ENCODE assay signal across 1 cellular context in the genomic region with DNA sequence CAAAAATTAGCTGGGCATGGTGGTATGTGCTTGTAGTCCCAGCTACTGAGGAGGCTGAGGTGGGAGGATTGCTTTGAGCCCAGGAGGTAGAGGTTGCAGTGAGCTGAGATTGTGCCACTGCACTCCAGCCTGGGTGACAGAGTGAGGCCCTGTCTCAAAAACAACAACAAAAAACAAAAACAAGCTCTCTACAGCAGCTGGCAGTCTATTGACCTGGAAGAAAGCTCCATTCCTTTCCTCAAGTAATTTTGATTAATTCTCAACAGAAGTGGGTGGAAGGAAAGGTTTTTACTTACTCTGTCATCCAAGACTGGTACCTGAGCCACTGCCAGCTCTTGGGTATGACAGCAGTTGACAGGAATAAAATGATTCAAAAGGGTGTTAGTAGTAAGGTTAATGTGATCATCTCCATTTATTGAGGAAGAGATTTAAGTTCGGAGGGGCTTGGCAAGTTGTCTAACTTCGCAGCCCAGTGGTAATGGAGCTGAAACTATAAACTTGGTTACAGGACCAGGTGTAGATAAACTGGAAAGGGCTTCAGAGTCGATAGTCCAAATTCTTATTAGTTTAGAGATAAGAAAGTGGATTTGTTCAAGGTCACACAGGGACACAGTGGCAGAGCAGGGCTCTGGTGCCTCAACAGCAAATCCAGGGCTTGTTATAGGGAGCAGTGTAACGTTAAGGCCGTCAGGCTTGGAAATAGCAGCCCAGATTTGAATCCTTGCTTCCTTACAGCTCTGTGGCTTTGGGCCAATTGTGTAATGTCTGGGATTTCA.
TF ChIP-seq lines count a peak whose summit lies in the region.

No MANE protein-coding gene starts in this region.

TF ChIP-seq in HepG2, 621 proteins besides CTCF, POLR2A, EP300 and RAD21 (continued from another document and continues in another):
- TF ChIP-seq FOXJ3 (CRISPR knock-in tag; IDR thresholded peaks at IDR 0.05; ENCODE audit: borderline replicate concordance) (peak; percentile 88; the same call in 1 of the 2 replicates), ELF1 (CRISPR knock-in tag; IDR thresholded peaks at IDR 0.05) (no peak), ZNF224 (CRISPR knock-in tag; IDR thresholded peaks at IDR 0.05) (no peak), CEBPG (CRISPR knock-in tag; IDR thresholded peaks at IDR 0.05) (no peak), MED8 (CRISPR knock-in tag; IDR thresholded peaks at IDR 0.05; ENCODE audit: insufficient replicate concordance) (no peak), ZNF7 (CRISPR knock-in tag; IDR thresholded peaks at IDR 0.05) (no peak), CENPX (CRISPR knock-in tag; IDR thresholded peaks at IDR 0.05) (no peak), ZNF12 (CRISPR knock-in tag; IDR thresholded peaks at IDR 0.05) (no peak), HOXA5 (CRISPR knock-in tag; IDR thresholded peaks at IDR 0.05) (no peak), ZNF143 (CRISPR knock-in tag; IDR thresholded peaks at IDR 0.05) (no peak), EEA1 (CRISPR knock-in tag; IDR thresholded peaks at IDR 0.05; ENCODE audit: borderline replicate concordance) (no peak), RBM22 (optimal IDR thresholded peaks at IDR 0.05; ENCODE audit: low read length) (peak; percentile 95), ZNF567 (CRISPR knock-in tag; IDR thresholded peaks at IDR 0.05; ENCODE audit: borderline replicate concordance) (0 out of 2 replicates have a peak, but pooled peaks have one; percentile 68), REL (CRISPR knock-in tag; conservative IDR thresholded peaks at IDR 0.05) (peak; percentile 6; the same call in 1 of the 2 replicates), AGO1 (IDR thresholded peaks at IDR 0.05; ENCODE audit: low read depth, low read length, poor library complexity, severe bottlenecking) (no peak), ATRX (CRISPR knock-in tag; IDR thresholded peaks at IDR 0.05; ENCODE audit: borderline replicate concordance) (no peak), ZBTB1 (CRISPR knock-in tag; IDR thresholded peaks at IDR 0.05; ENCODE audit: borderline replicate concordance) (no peak), ZNF263 (CRISPR knock-in tag; IDR thresholded peaks at IDR 0.05) (peak; percentile 39; the same call in 1 of the 2 replicates), GABPB1 (CRISPR knock-in tag; IDR thresholded peaks at IDR 0.05) (no peak), SNRNP70 (IDR thresholded peaks at IDR 0.05; ENCODE audit: low read depth, low read length) (no peak), FOXO1 (CRISPR knock-in tag; IDR thresholded peaks at IDR 0.05) (peak; percentile 18; the same call in 1 of the 2 replicates), PRPF4 (IDR thresholded peaks at IDR 0.05; ENCODE audit: low read depth, low read length, poor library complexity, severe bottlenecking) (no peak), ZNF605 (CRISPR knock-in tag; IDR thresholded peaks at IDR 0.05) (peak; percentile 49; the same call in 1 of the 2 replicates), ZNF570 (CRISPR knock-in tag; IDR thresholded peaks at IDR 0.05; ENCODE audit: borderline replicate concordance) (no peak), ZNF788 (CRISPR knock-in tag; IDR thresholded peaks at IDR 0.05; ENCODE audit: borderline replicate concordance) (no peak; the same call in 1 of the 2 replicates), BRD4 (CRISPR knock-in tag; IDR thresholded peaks at IDR 0.05) (no peak), ZNF773 (CRISPR knock-in tag; IDR thresholded peaks at IDR 0.05; ENCODE audit: borderline replicate concordance) (no peak), ZNF768 (CRISPR knock-in tag; IDR thresholded peaks at IDR 0.05) (no peak), ZNF30 (CRISPR knock-in tag; IDR thresholded peaks at IDR 0.05) (no peak), SYNCRIP (IDR thresholded peaks at IDR 0.05; ENCODE audit: insufficient read depth, low read depth, low read length) (no peak), ZNF780A (CRISPR knock-in tag; IDR thresholded peaks at IDR 0.05) (no peak), ZNF761 (CRISPR knock-in tag; conservative IDR thresholded peaks at IDR 0.05) (no peak), WIZ (CRISPR knock-in tag; IDR thresholded peaks at IDR 0.05) (no peak), ZNF879 (CRISPR knock-in tag; IDR thresholded peaks at IDR 0.05) (no peak), ZNF616 (CRISPR knock-in tag; IDR thresholded peaks at IDR 0.05; ENCODE audit: low read depth) (no peak), ZNF501 (CRISPR knock-in tag; IDR thresholded peaks at IDR 0.05) (no peak), NR2F1 (CRISPR knock-in tag; IDR thresholded peaks at IDR 0.05) (no peak)
- TF ChIP-seq, protein P1, sequence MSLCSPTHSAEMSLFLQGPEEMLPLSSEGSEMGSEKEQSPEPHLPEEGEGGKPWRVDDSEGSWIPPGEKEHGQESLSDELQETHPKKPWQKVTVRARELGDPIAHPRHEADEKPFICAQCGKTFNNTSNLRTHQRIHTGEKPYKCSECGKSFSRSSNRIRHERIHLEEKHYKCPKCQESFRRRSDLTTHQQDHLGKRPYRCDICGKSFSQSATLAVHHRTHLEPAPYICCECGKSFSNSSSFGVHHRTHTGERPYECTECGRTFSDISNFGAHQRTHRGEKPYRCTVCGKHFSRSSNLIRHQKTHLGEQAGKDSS (CRISPR knock-in tag; IDR thresholded peaks at IDR 0.05; ENCODE audit: borderline replicate concordance, low read depth) = peak; percentile 21; the same call in 1 of the 2 replicates
- TF ChIP-seq, protein P2, sequence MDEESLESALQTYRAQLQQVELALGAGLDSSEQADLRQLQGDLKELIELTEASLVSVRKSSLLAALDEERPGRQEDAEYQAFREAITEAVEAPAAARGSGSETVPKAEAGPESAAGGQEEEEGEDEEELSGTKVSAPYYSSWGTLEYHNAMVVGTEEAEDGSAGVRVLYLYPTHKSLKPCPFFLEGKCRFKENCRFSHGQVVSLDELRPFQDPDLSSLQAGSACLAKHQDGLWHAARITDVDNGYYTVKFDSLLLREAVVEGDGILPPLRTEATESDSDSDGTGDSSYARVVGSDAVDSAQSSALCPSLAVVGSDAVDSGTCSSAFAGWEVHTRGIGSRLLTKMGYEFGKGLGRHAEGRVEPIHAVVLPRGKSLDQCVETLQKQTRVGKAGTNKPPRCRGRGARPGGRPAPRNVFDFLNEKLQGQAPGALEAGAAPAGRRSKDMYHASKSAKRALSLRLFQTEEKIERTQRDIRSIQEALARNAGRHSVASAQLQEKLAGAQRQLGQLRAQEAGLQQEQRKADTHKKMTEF (CRISPR knock-in tag; IDR thresholded peaks at IDR 0.05) = peak; percentile 53; the same call in 1 of the 2 replicates
- TF ChIP-seq, protein P3, sequence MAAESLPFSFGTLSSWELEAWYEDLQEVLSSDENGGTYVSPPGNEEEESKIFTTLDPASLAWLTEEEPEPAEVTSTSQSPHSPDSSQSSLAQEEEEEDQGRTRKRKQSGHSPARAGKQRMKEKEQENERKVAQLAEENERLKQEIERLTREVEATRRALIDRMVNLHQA (CRISPR knock-in tag; IDR thresholded peaks at IDR 0.05) = no peak
- TF ChIP-seq, protein P4, sequence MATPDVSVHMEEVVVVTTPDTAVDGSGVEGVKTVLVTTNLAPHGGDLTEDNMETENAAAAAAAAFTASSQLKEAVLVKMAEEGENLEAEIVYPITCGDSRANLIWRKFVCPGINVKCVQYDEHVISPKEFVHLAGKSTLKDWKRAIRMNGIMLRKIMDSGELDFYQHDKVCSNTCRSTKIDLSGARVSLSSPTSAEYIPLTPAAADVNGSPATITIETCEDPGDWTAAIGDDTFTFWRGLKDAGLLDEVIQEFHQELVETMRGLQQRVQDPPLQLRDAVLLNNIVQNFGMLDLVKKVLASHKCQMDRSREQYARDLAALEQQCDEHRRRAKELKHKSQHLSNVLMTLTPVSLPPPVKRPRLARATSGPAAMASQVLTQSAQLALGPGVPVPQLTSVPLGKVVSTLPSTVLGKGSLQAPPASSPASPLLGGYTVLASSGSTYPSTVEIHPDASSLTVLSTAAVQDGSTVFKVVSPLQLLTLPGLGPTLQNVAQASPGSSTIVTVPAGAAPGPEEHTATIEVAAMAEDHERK (CRISPR knock-in tag; IDR thresholded peaks at IDR 0.05; ENCODE audit: low read depth) = no peak
- TF ChIP-seq, protein P5, sequence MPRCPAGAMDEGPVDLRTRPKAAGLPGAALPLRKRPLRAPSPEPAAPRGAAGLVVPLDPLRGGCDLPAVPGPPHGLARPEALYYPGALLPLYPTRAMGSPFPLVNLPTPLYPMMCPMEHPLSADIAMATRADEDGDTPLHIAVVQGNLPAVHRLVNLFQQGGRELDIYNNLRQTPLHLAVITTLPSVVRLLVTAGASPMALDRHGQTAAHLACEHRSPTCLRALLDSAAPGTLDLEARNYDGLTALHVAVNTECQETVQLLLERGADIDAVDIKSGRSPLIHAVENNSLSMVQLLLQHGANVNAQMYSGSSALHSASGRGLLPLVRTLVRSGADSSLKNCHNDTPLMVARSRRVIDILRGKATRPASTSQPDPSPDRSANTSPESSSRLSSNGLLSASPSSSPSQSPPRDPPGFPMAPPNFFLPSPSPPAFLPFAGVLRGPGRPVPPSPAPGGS (CRISPR knock-in tag; IDR thresholded peaks at IDR 0.05) = no peak; the same call in 1 of the 2 replicates
- TF ChIP-seq, protein P6, sequence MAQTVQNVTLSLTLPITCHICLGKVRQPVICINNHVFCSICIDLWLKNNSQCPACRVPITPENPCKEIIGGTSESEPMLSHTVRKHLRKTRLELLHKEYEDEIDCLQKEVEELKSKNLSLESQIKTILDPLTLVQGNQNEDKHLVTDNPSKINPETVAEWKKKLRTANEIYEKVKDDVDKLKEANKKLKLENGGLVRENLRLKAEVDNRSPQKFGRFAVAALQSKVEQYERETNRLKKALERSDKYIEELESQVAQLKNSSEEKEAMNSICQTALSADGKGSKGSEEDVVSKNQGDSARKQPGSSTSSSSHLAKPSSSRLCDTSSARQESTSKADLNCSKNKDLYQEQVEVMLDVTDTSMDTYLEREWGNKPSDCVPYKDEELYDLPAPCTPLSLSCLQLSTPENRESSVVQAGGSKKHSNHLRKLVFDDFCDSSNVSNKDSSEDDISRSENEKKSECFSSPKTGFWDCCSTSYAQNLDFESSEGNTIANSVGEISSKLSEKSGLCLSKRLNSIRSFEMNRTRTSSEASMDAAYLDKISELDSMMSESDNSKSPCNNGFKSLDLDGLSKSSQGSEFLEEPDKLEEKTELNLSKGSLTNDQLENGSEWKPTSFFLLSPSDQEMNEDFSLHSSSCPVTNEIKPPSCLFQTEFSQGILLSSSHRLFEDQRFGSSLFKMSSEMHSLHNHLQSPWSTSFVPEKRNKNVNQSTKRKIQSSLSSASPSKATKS (CRISPR knock-in tag; IDR thresholded peaks at IDR 0.05) = no peak
- TF ChIP-seq, protein P7, sequence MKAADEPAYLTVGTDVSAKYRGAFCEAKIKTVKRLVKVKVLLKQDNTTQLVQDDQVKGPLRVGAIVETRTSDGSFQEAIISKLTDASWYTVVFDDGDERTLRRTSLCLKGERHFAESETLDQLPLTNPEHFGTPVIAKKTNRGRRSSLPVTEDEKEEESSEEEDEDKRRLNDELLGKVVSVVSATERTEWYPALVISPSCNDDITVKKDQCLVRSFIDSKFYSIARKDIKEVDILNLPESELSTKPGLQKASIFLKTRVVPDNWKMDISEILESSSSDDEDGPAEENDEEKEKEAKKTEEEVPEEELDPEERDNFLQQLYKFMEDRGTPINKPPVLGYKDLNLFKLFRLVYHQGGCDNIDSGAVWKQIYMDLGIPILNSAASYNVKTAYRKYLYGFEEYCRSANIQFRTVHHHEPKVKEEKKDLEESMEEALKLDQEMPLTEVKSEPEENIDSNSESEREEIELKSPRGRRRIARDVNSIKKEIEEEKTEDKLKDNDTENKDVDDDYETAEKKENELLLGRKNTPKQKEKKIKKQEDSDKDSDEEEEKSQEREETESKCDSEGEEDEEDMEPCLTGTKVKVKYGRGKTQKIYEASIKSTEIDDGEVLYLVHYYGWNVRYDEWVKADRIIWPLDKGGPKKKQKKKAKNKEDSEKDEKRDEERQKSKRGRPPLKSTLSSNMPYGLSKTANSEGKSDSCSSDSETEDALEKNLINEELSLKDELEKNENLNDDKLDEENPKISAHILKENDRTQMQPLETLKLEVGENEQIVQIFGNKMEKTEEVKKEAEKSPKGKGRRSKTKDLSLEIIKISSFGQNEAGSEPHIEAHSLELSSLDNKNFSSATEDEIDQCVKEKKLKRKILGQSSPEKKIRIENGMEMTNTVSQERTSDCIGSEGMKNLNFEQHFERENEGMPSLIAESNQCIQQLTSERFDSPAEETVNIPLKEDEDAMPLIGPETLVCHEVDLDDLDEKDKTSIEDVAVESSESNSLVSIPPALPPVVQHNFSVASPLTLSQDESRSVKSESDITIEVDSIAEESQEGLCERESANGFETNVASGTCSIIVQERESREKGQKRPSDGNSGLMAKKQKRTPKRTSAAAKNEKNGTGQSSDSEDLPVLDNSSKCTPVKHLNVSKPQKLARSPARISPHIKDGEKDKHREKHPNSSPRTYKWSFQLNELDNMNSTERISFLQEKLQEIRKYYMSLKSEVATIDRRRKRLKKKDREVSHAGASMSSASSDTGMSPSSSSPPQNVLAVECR (CRISPR knock-in tag; IDR thresholded peaks at IDR 0.05; ENCODE audit: borderline replicate concordance) = no peak
- TF ChIP-seq, protein P8, sequence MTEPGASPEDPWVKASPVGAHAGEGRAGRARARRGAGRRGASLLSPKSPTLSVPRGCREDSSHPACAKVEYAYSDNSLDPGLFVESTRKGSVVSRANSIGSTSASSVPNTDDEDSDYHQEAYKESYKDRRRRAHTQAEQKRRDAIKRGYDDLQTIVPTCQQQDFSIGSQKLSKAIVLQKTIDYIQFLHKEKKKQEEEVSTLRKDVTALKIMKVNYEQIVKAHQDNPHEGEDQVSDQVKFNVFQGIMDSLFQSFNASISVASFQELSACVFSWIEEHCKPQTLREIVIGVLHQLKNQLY (CRISPR knock-in tag; IDR thresholded peaks at IDR 0.05) = no peak
- TF ChIP-seq, protein P9, sequence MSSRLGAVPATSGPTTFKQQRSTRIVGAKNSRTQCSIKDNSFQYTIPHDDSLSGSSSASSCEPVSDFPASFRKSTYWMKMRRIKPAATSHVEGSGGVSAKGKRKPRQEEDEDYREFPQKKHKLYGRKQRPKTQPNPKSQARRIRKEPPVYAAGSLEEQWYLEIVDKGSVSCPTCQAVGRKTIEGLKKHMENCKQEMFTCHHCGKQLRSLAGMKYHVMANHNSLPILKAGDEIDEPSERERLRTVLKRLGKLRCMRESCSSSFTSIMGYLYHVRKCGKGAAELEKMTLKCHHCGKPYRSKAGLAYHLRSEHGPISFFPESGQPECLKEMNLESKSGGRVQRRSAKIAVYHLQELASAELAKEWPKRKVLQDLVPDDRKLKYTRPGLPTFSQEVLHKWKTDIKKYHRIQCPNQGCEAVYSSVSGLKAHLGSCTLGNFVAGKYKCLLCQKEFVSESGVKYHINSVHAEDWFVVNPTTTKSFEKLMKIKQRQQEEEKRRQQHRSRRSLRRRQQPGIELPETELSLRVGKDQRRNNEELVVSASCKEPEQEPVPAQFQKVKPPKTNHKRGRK (CRISPR knock-in tag; IDR thresholded peaks at IDR 0.05) = no peak
- TF ChIP-seq, protein P10, sequence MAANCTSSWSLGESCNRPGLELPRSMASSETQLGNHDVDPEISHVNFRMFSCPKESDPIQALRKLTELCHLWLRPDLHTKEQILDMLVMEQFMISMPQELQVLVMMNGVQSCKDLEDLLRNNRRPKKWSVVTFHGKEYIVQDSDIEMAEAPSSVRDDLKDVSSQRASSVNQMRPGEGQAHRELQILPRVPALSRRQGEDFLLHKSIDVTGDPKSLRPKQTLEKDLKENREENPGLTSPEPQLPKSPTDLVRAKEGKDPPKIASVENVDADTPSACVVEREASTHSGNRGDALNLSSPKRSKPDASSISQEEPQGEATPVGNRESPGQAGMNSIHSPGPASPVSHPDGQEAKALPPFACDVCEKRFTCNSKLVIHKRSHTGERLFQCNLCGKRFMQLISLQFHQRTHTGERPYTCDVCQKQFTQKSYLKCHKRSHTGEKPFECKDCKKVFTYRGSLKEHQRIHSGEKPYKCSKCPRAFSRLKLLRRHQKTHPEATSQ (CRISPR knock-in tag; IDR thresholded peaks at IDR 0.05; ENCODE audit: borderline replicate concordance) = 0 out of 2 replicates have a peak, but pooled peaks have one; percentile 75
